Comparison of ENCODE assay signal across 8 cellular contexts in genomic region chr19:18833849-18834643, GRCh38.
DNase-seq lines count a peak whose midpoint lies in the region; ATAC-seq and TF ChIP-seq lines count a peak whose summit lies in the region.

No MANE protein-coding gene starts in this region.

- H3K27ac ChIP-seq in mucosa of rectum (ENCODE audit: low read depth in 2 of 2, low read length in 2 of 2), result peak overlapping the region; percentile 91 to 94

- DNase-seq in NCI-H146 treated with DMSO at 0.1 percent for 48 hours (lab: John Stamatoyannopoulos, UW; ENCODE audit: unreplicated experiment), result peak; percentile 99
- no peak for DNase-seq in cardiac fibroblast (ENCODE audit: low read depth in 2 of 2)
- DNase-seq in NOMO-1 (lab: John Stamatoyannopoulos, UW; ENCODE audit: unreplicated experiment in 2 of 2), result no peak
- no peak for DNase-seq in hepatic stellate cell (ENCODE audit: low spot score)

- H3K9ac ChIP-seq in ES-I3 (ENCODE audit: low read depth, low read length), result peak overlapping the region; percentile 32; the same call in 1 of the 2 replicates
- H3K9ac ChIP-seq in mucosa of rectum (ENCODE audit: low read depth in 1 of 2, low read length in 2 of 2), result peak overlapping the region; percentile 79 to 85

- no peak for ATAC-seq in GM18505 (IDR thresholded peaks at IDR 0.05; ENCODE audit: unreplicated experiment)
- no peak for ATAC-seq in HG03280 (IDR thresholded peaks at IDR 0.05; ENCODE audit: unreplicated experiment)

- H3K9me3 ChIP-seq in ES-I3 (ENCODE audit: control insufficient read depth, insufficient read depth, low read length) (no peaks in the 10 kb centered on the region), mucosa of rectum (ENCODE audit: control insufficient read depth in 2 of 2, low read length in 2 of 2) (no peaks in the 10 kb centered on the region)

- TF ChIP-seq POLR2A in GM18505 (IDR thresholded peaks at IDR 0.05; ENCODE audit: borderline replicate concordance, extremely low read depth, insufficient read depth, insufficient read length), result no peak

- TF ChIP-seq CTCF in cardiac fibroblast (IDR thresholded peaks at IDR 0.05; ENCODE audit: low read depth, low read length), result no peak

- H3K36me3 ChIP-seq in ES-I3 (ENCODE audit: insufficient read depth, low read length) (0 out of 2 replicates have a peak, but pooled peaks cover 5% of the 10 kb centered on the region), mucosa of rectum (ENCODE audit: control insufficient read depth in 2 of 2, insufficient read depth in 2 of 2, low read length in 2 of 2) (peaks cover 9 to 16% of the 10 kb centered on the region in 2 donors)

- no peaks in the 10 kb centered on the region for H3K27me3 ChIP-seq in mucosa of rectum (ENCODE audit: control insufficient read depth in 2 of 2, insufficient read depth in 2 of 2, low read length in 2 of 2)

- peak overlapping the region; percentile 84 for H3K4me3 ChIP-seq in cardiac fibroblast (replicated peaks in 1 of 2; ENCODE audit: low read depth in 2 of 2, low read length in 2 of 2)
- H3K4me3 ChIP-seq in mucosa of rectum (ENCODE audit: low read length in 2 of 2), result peak overlapping the region; percentile 72 to 83

- H3K4me1 ChIP-seq in ES-I3 (ENCODE audit: insufficient read depth, low read length) (peaks cover 14% of the 10 kb centered on the region; the same call in 1 of the 2 replicates), mucosa of rectum (ENCODE audit: control insufficient read depth in 2 of 2, insufficient read depth in 2 of 2, low read length in 2 of 2) (peaks cover 35 to 44% of the 10 kb centered on the region in 2 donors)
